ENCODE assay signal across 8 cellular contexts in the genomic region with DNA sequence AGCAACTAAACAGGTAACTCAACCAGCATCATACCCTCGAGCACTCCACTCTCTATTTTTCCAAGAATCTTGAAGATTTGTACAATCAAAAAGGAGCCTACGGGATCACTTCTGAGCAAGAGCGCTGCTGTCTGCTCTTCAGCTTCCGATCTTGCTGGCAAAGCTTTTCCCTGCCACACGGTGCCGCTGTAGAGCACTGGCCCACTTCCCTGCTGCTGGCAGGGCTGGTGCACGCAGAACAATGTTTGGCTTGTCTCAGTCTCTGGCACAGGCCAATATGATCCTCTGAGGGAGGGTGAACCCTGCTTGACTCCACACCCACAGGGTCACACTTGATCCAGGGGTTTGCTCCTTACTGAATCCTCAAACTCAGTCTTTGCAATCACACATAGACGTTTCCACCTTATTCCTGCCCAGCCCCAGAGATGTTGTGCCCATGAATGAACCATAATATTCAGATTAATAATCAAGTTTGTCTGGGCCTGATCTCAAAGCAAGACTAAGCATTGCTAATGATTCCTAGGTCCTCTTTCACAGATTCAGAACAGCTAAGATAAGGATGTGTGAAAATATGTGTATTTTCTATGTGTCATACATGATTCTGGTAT.
A peak's percentile ranks its signal among the peaks of the same experiment; 100 is the strongest.
DNase-seq lines count a peak whose midpoint lies in the region; ATAC-seq, FAIRE-seq and TF ChIP-seq lines count a peak whose summit lies in the region.

No MANE protein-coding gene starts in this region.

- TF ChIP-seq CTCF in OCI-LY7 (conservative IDR thresholded peaks at IDR 0.05; ENCODE audit: low read length): peak; percentile 83
- TF ChIP-seq CTCF in astrocyte of the spinal cord (IDR thresholded peaks at IDR 0.05; ENCODE audit: low read depth, low read length): peak; percentile 90

- no peak overlapping the region for H3K27ac ChIP-seq in OCI-LY7 (ENCODE audit: low read depth, low read length, poor library complexity, severe bottlenecking)

- in situ Hi-C loops in astrocyte of the spinal cord (cut with HindIII; ENCODE audit: low sequenced_read_pairs): no loop called here

- H2AFZ ChIP-seq in OCI-LY7 (ENCODE audit: low read length): no peak overlapping the region

- no peaks in the 10 kb centered on the region for H4K20me1 ChIP-seq in OCI-LY7 (ENCODE audit: insufficient read depth, low read length)

- no peak overlapping the region for H3K4me2 ChIP-seq in OCI-LY7 (ENCODE audit: low read length)

- intact Hi-C loops in OCI-LY7 (cut with micrococcal nuclease; ENCODE audit: unreplicated experiment): loop anchor here (10.0 kb wide), 1 partner anchor 785 kb away; no protein-coding TSS in a partner anchor

- peak; percentile 86 for ATAC-seq in HG03280 (IDR thresholded peaks at IDR 0.05; ENCODE audit: unreplicated experiment)

- FAIRE-seq in GM19239 (lab: Jason Lieb, UNC): peak; percentile 64

- no peaks in the 10 kb centered on the region for H3K79me2 ChIP-seq in OCI-LY7 (ENCODE audit: insufficient read depth, low read depth, low read length)

- BruUV-seq in OCI-LY7 (replicated peaks; lab: Mats Ljungman, UMichigan): no TSS peak

- H3K36me3 ChIP-seq in OCI-LY7 (ENCODE audit: insufficient read depth, low read length): no peaks in the 10 kb centered on the region

- H3K4me1 ChIP-seq in OCI-LY7 (ENCODE audit: insufficient read depth, low read length, poor library complexity, severe bottlenecking): no peaks in the 10 kb centered on the region

- DNase-seq in COLO829 (ENCODE audit: low spot score) (peak; percentile 93), GM19239 (ENCODE audit: insufficient read length, low spot score) (peak; percentile 28), OCI-LY7 (ENCODE audit: low spot score) (peak; percentile 33), astrocyte of the spinal cord (ENCODE audit: low read depth, low spot score) (peak; percentile 39), iPS-NIHi11 (ENCODE audit: low spot score) (peak; percentile 72), activated gamma-delta T cell treated with Interleukin-2 at 50 U/mL for 16 hours (no peak)
- DNase-seq in stimulated activated CD4-positive, alpha-beta T cell treated with anti-CD3 and anti-CD28 coated beads, Interleukin-15, amount 100 ng/mL, for 48 hours (ENCODE audit: low read depth in 2 of 2): peak; percentile 19 to 39

- H3K9me2 ChIP-seq in OCI-LY7 (ENCODE audit: insufficient read depth, low read length): no peaks in the 10 kb centered on the region

- no peaks in the 10 kb centered on the region for H3K9me3 ChIP-seq in OCI-LY7 (ENCODE audit: low read length)

- no peak overlapping the region for H3K4me3 ChIP-seq in OCI-LY7 (ENCODE audit: low read depth, low read length, poor library complexity, severe bottlenecking)
- no peak overlapping the region for H3K4me3 ChIP-seq in astrocyte of the spinal cord (ENCODE audit: low read depth, low read length)

- POLR2A ChIA-PET in OCI-LY7 (lab: Charles Lee): interaction anchor here (0.8 kb wide), 1 partner anchor 43 kb away, joined by 3 read pairs; no protein-coding TSS in a partner anchor

- CTCF ChIA-PET in OCI-LY7 (lab: Charles Lee; ENCODE audit: unreplicated experiment): no interaction called here
